9 cellular contexts compared by ENCODE assay signal in the genomic region with DNA sequence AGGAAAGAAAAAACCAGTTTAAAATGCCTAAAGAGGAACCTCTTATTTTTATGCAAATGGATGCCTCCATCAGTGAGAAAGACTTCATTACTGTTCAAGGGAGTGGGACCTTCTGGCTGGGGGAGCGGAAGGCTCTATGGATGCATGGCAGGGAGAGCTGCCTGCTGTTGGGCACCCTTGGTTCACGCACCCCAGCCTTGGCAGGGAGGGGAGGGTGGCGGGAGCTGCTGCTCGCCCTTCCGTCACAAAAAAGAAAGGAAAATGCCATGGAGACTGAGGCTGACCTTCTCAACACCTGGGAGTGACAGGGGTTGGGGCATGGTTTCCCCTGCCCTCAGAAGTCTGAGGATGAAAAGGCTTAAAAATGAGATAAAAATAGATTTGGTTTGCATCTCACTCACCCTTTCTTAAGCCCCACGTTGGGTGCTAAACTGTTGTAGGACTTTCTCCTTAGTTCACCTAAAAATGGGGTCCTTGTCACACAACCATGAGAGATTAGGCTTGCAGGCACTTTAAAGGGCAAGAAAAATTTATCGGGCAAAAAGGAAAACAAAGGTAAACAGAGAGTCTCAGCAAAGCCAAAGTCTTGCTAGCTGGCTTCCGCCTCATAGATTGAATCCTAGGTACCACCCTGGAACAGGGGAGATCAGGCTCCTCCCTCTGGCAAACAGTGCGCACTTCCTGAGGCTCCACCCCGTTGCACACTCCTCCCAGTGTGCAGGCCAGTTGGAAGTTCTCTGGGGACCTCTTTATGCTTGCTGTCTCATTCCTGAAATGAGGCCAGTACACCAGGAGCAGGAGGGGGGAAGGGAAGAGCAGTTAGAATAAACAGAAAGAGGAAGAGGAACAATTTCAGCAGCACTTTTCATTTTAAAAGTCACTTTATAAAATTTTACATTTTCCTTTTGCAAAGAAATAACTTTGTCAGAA. TPM values are rescaled to one million over a fixed set of nuclear protein-coding genes. Genes with fewer than 3 reads are reported as not detected.
DNase-seq lines count a peak whose midpoint lies in the region; ATAC-seq, FAIRE-seq and TF ChIP-seq lines count a peak whose summit lies in the region.
"Had no signal": no experiment of that assay in that cellular context is flagged by ENCODE, and none has a peak within 500 bp of the region (broad histone marks: within the 10 kb centered on the region; RNA-seq: fewer than 3 reads in every experiment).

No MANE protein-coding gene starts in this region.

- H3K36me3 Mint-ChIP-seq in activated naive CD8-positive, alpha-beta T cell treated with anti-CD3 and anti-CD28 coated beads, Interleukin-2, amount 50 U/mL, for 24 hours (ENCODE audit: low read depth) = peaks cover 33% of the 10 kb centered on the region

- intact Hi-C loops in right lobe of liver (cut with DNase I) (no loop called here), transverse colon (cut with DNase I; ENCODE audit: low total_unique reads) (no loop called here)

- FAIRE-seq in D721Med (lab: Jason Lieb, UNC) = no peak

- H3K36me3 ChIP-seq in right lobe of liver (no peaks in the 10 kb centered on the region), transverse colon (peaks cover 0 to under 1% (median 0%) of the 10 kb centered on the region in 4 donors)

- H3K4me1 ChIP-seq in right lobe of liver (no peaks in the 10 kb centered on the region), transverse colon (peaks cover 3 to 29% (median 11%) of the 10 kb centered on the region in 4 donors)

- peak; percentile 90 for ATAC-seq in GM21360 (IDR thresholded peaks at IDR 0.05; ENCODE audit: unreplicated experiment)
- peak; percentile 86 for ATAC-seq in activated naive CD8-positive, alpha-beta T cell treated with anti-CD3 and anti-CD28 coated beads, Interleukin-2, amount 50 U/mL, for 24 hours
- peak; percentile 75 to 96 (median 90) for ATAC-seq in right lobe of liver

- H3K27ac ChIP-seq in HL-60 (replicated peaks) (peak overlapping the region; percentile 96), right lobe of liver (peak overlapping the region in 1 of 3 donors; percentile 24), transverse colon (peak overlapping the region; percentile 61 to 75 (median 72))
- H3K27ac ChIP-seq: VCaP had no signal

- no peaks in the 10 kb centered on the region for H3K27me3 Mint-ChIP-seq in activated naive CD8-positive, alpha-beta T cell treated with anti-CD3 and anti-CD28 coated beads, Interleukin-2, amount 50 U/mL, for 24 hours

- H3K27me3 ChIP-seq in HL-60 (ENCODE audit: insufficient read depth, poor library complexity, severe bottlenecking) (no peaks in the 10 kb centered on the region), right lobe of liver (no peaks in the 10 kb centered on the region), transverse colon (no peaks in the 10 kb centered on the region)

- H3K4me3 Mint-ChIP-seq in activated naive CD8-positive, alpha-beta T cell treated with anti-CD3 and anti-CD28 coated beads, Interleukin-2, amount 50 U/mL, for 24 hours = peak overlapping the region; percentile 70

- peak; percentile 23 for TF ChIP-seq POLR2A in right lobe of liver (IDR thresholded peaks at IDR 0.05)
- TF ChIP-seq POLR2A in transverse colon (IDR thresholded peaks at IDR 0.05) = peak; percentile 17

- WGBS in right lobe of liver (ENCODE audit: insufficient coverage, low coverage, low lambda C conversion rate, missing lambda C conversion rate) = 77% methylated on average over 6 of the region's 10 CpGs
- 72% methylated on average over 10 of the region's 10 CpGs; no CpG with 5 or more reads in 1 of the 2 donors for WGBS in transverse colon (ENCODE audit: low coverage in 1 of 2), 2 donors

- H3K27ac Mint-ChIP-seq in activated naive CD8-positive, alpha-beta T cell treated with anti-CD3 and anti-CD28 coated beads, Interleukin-2, amount 50 U/mL, for 24 hours = peak overlapping the region; percentile 85

- H3K9me3 Mint-ChIP-seq in activated naive CD8-positive, alpha-beta T cell treated with anti-CD3 and anti-CD28 coated beads, Interleukin-2, amount 50 U/mL, for 24 hours = peaks cover 14% of the 10 kb centered on the region

- TF ChIP-seq CTCF in GM12864 (IDR thresholded peaks at IDR 0.05; ENCODE audit: low read depth, low read length, missing control alignments) = no peak
- TF ChIP-seq CTCF in HL-60 (IDR thresholded peaks at IDR 0.05; ENCODE audit: insufficient read depth, low read length) = no peak
- TF ChIP-seq CTCF in right lobe of liver (IDR thresholded peaks at IDR 0.05) = no peak
- no peak for TF ChIP-seq CTCF in transverse colon (IDR thresholded peaks at IDR 0.05)
- no peak for TF ChIP-seq CTCF in D721Med (IDR thresholded peaks at IDR 0.05; ENCODE audit: insufficient read depth, missing control alignments)

- DNase-seq in GM12864 (ENCODE audit: low read depth) (peak; percentile 60), HL-60 (ENCODE audit: low read depth in 1 of 2, low spot score in 1 of 2) (peak; percentile 86 to 94), right lobe of liver (peak; percentile 46 to 66 (median 54)), transverse colon (peak; percentile 57), SW480 (ENCODE audit: low spot score) (no peak), D721Med (ENCODE audit: insufficient read length, low spot score) (no peak)
- peak; percentile 22 for DNase-seq in activated naive CD8-positive, alpha-beta T cell treated with anti-CD3 and anti-CD28 coated beads, Interleukin-2, amount 50 U/mL, for 24 hours

- peaks cover 0 to 19% (median 0%) of the 10 kb centered on the region in 4 donors for H3K9me3 ChIP-seq in right lobe of liver
- H3K9me3 ChIP-seq in transverse colon = peaks cover 11 to 18% of the 10 kb centered on the region in 2 donors

- H3K4me1 Mint-ChIP-seq in activated naive CD8-positive, alpha-beta T cell treated with anti-CD3 and anti-CD28 coated beads, Interleukin-2, amount 50 U/mL, for 24 hours = peaks cover 36% of the 10 kb centered on the region

- TF ChIP-seq EP300 in transverse colon (IDR thresholded peaks at IDR 0.05; ENCODE audit: low read depth) = no peak

- H3K4me3 ChIP-seq in GM12864 (ENCODE audit: low read depth, low read length) (peak overlapping the region; percentile 56), HL-60 (replicated peaks; ENCODE audit: insufficient read depth, low read length) (peak overlapping the region; percentile 39), right lobe of liver (no peak overlapping the region), transverse colon (peak overlapping the region in 1 of 4 donors; percentile 10)

- in situ Hi-C loops in transverse colon (cut with MboI; ENCODE audit: low pct_ligation_motif_present in 1 of 4, low pct_unique_long_range_greater_than_20kb in 1 of 4, low sequenced_read_pairs in 3 of 4) = no loop called here

RNA-seq across cellular contexts. Expression of a gene that starts 31.6 kb away (rescaled TPM):
- 10 to 100 TPM; 28.9 to 45.3 (median 35.4) TPM for total RNA-seq in right lobe of liver
- 100 to 1,000 TPM in 2 of 4 donors, 10 to 100 TPM in 2; 74.1 to 126 (median 101) TPM for total RNA-seq in transverse colon

RNA-seq across cellular contexts. Expression of a gene that starts 31.8 kb away (rescaled TPM):
- total RNA-seq in right lobe of liver (10 to 100 TPM; 29.9 to 43.8 (median 39.2) TPM), transverse colon (100 to 1,000 TPM in 1 of 4 donors, 10 to 100 TPM in 3; 12.9 to 100 (median 60.8) TPM)

Comparison
In these comparisons a context has a peak if more than half of its experiments do, and no peak if none do; other contexts are left out.
1. DNase-seq: peak in GM12864 (single experiment), HL-60 (2 of 2), activated naive CD8-positive, alpha-beta T cell treated with anti-CD3 and anti-CD28 coated beads, Interleukin-2, amount 50 U/mL, for 24 hours (single experiment), right lobe of liver (3 of 3) and transverse colon (single experiment); none in SW480 (single experiment) and D721Med (single experiment).
2. H3K4me3 ChIP-seq: peak in GM12864 (single experiment) and HL-60 (single experiment); none in right lobe of liver (0 of 3).
3. Peak in every context shown above with its lines, with median percentiles within 50 percentile points of each other: ATAC-seq.